In genomic region chr10:36019749-36020148, GRCh38 we compare ENCODE assay signal across 21 cellular contexts.
DNase-seq lines count a peak whose midpoint lies in the region; ATAC-seq and TF ChIP-seq lines count a peak whose summit lies in the region.
"Had no signal": no experiment of that assay in that cellular context is flagged by ENCODE, and none has a peak within 500 bp of the region (broad histone marks: within the 10 kb centered on the region; RNA-seq: fewer than 3 reads in every experiment).

No MANE protein-coding gene starts in this region.

- POLR2A ChIA-PET in SK-N-SH (lab: Yijun Ruan, JAX), result no interaction called here

- TF ChIP-seq EP300 in SK-N-SH (IDR thresholded peaks at IDR 0.05; ENCODE audit: borderline replicate concordance in 1 of 2, low read depth in 1 of 2, low read length in 1 of 2), result no peak

- H3K9me3 ChIP-seq in right cardiac atrium (ENCODE audit: control insufficient read depth, low read length) (no peaks in the 10 kb centered on the region), right atrium auricular region (no peaks in the 10 kb centered on the region), trophoblast cell (ENCODE audit: insufficient read depth, low read depth, low read length) (peaks cover 2% of the 10 kb centered on the region), SK-N-SH (no peaks in the 10 kb centered on the region)
- H3K9me3 ChIP-seq: A549; BE2C; BLaER1 treated with 17β-estradiol and CSF1 and Interleukin-3, amounts not matched to agents 10 nM and 100 nM had no signal

- no peak overlapping the region for H2BK12ac ChIP-seq in trophoblast cell (ENCODE audit: low read length)

- TF ChIP-seq RAD21 in SK-N-SH (IDR thresholded peaks at IDR 0.05; ENCODE audit: low read length), result no peak

- H3K27ac ChIP-seq in right cardiac atrium (ENCODE audit: low read length) (no peak overlapping the region), right atrium auricular region (no peak overlapping the region), trophoblast cell (ENCODE audit: low read depth, low read length) (no peak overlapping the region), SK-N-SH (ENCODE audit: low read depth in 2 of 2, low read length in 1 of 2) (no peak overlapping the region)
- H3K27ac ChIP-seq: A549; BLaER1 treated with 17β-estradiol and CSF1 and Interleukin-3, amounts not matched to agents 10 nM and 100 nM; GM23248 had no signal

- no peaks in the 10 kb centered on the region for H3K36me3 ChIP-seq in right atrium auricular region
- H3K36me3 ChIP-seq in trophoblast cell (ENCODE audit: control insufficient read depth in 1 of 2, insufficient read depth in 2 of 2, low read length in 2 of 2), result no peaks in the 10 kb centered on the region
- no peaks in the 10 kb centered on the region for H3K36me3 ChIP-seq in SK-N-SH (replicated peaks in 1 of 2; ENCODE audit: control insufficient read depth in 1 of 2, insufficient read depth in 2 of 2, low read length in 1 of 2)
- H3K36me3 ChIP-seq: BE2C; BLaER1 treated with 17β-estradiol and CSF1 and Interleukin-3, amounts not matched to agents 10 nM and 100 nM had no signal

- H3K9me2 ChIP-seq in SK-N-SH, result no peaks in the 10 kb centered on the region

- H4K20me1 ChIP-seq in SK-N-SH (ENCODE audit: insufficient read depth), result no peaks in the 10 kb centered on the region
- H4K20me1 ChIP-seq: BLaER1 treated with 17β-estradiol and CSF1 and Interleukin-3, amounts not matched to agents 10 nM and 100 nM had no signal

- no peak overlapping the region for H4K91ac ChIP-seq in trophoblast cell (ENCODE audit: low read depth, low read length)

- ATAC-seq in right cardiac atrium (peak; percentile 37 to 41), left lobe of liver (peak; percentile 69)
- ATAC-seq: A549 had no signal

- no peak overlapping the region for H3K9ac ChIP-seq in trophoblast cell (ENCODE audit: low read length)
- H3K9ac ChIP-seq in SK-N-SH, result no peak overlapping the region
- H3K9ac ChIP-seq: BLaER1 treated with 17β-estradiol and CSF1 and Interleukin-3, amounts not matched to agents 10 nM and 100 nM; GM23248 had no signal

- no peaks in the 10 kb centered on the region for H3K79me2 ChIP-seq in trophoblast cell (ENCODE audit: control insufficient read depth, insufficient read depth, low read length, poor library complexity)
- no peaks in the 10 kb centered on the region for H3K79me2 ChIP-seq in SK-N-SH (ENCODE audit: insufficient read depth)

- no peak overlapping the region for H3K14ac ChIP-seq in trophoblast cell (ENCODE audit: low read length)

- WGBS in right cardiac atrium, result 82% methylated on average over 4 of the region's 4 CpGs
- WGBS in trophoblast cell (ENCODE audit: extremely low coverage, insufficient coverage, insufficient read length), result no CpG with 5 or more reads among the region's 4 CpGs
- 81% methylated on average over 4 of the region's 4 CpGs for WGBS in SK-N-SH (ENCODE audit: low lambda C conversion rate)

- H4K12ac ChIP-seq in trophoblast cell (ENCODE audit: low read depth, low read length), result no peak overlapping the region

- CTCF ChIA-PET in SK-N-SH (lab: Yijun Ruan, JAX), result no interaction called here

- DNase-seq in right cardiac atrium (no peak), right atrium auricular region (ENCODE audit: low spot score) (no peak), left lobe of liver (ENCODE audit: low spot score) (no peak), trophoblast cell (peak; percentile 26 to 52), C1 segment of cervical spinal cord (lab: John Stamatoyannopoulos, UW) (no peak), SK-N-SH (no peak)
- DNase-seq in activated naive CD4-positive, alpha-beta T cell treated with Interleukin-2 at 50 U/mL for 16 hours, result no peak
- DNase-seq: 8988T; ACHN; AML-193; BE2C; Calu3; CD4-positive, alpha-beta memory T cell; COR-L47; DMS53; DMS79 treated with DMSO at 0.1 percent for 48 hours; GM23248; H7; HCEC 1CT had no signal

- H2AFZ ChIP-seq in trophoblast cell (ENCODE audit: insufficient read depth, low read length, poor library complexity), result no peak overlapping the region
- no peak overlapping the region for H2AFZ ChIP-seq in SK-N-SH (ENCODE audit: low read depth)
- H2AFZ ChIP-seq: GM23248 had no signal

- no peak for TF ChIP-seq CTCF in right atrium auricular region (IDR thresholded peaks at IDR 0.05)
- no peak for TF ChIP-seq CTCF in SK-N-SH (IDR thresholded peaks at IDR 0.05)

- no peaks in the 10 kb centered on the region for H3F3A ChIP-seq in SK-N-SH (replicated peaks; ENCODE audit: insufficient read depth)

- intact Hi-C loops in right cardiac atrium (cut with DNase I), result no loop called here

- H3K18ac ChIP-seq in trophoblast cell (ENCODE audit: low read length), result no peak overlapping the region

- no peak overlapping the region for H4K8ac ChIP-seq in trophoblast cell (ENCODE audit: low read depth, low read length)

- H2AK5ac ChIP-seq in trophoblast cell (ENCODE audit: low read length), result no peak overlapping the region

- H3K23ac ChIP-seq in trophoblast cell (ENCODE audit: low read length), result no peak overlapping the region

- no peaks in the 10 kb centered on the region for H3K27me3 ChIP-seq in right cardiac atrium (ENCODE audit: control insufficient read depth, insufficient read depth)
- no peaks in the 10 kb centered on the region for H3K27me3 ChIP-seq in right atrium auricular region
- no peaks in the 10 kb centered on the region for H3K27me3 ChIP-seq in trophoblast cell (ENCODE audit: insufficient read depth, low read length)
- no peaks in the 10 kb centered on the region for H3K27me3 ChIP-seq in SK-N-SH (ENCODE audit: insufficient read depth)
- H3K27me3 ChIP-seq: BE2C; BLaER1 treated with 17β-estradiol and CSF1 and Interleukin-3, amounts not matched to agents 10 nM and 100 nM had no signal

- peaks cover 7% of the 10 kb centered on the region for H3K79me1 ChIP-seq in trophoblast cell (ENCODE audit: low read length)

- H3K4me3 ChIP-seq in right cardiac atrium (ENCODE audit: low read length), result no peak overlapping the region
- H3K4me3 ChIP-seq in right atrium auricular region, result no peak overlapping the region
- H3K4me3 ChIP-seq in trophoblast cell (ENCODE audit: low read depth, low read length), result no peak overlapping the region
- H3K4me3 ChIP-seq in SK-N-SH (ENCODE audit: low read depth in 2 of 2, low read length in 1 of 2), result no peak overlapping the region
- H3K4me3 ChIP-seq: A549; BLaER1 treated with 17β-estradiol and CSF1 and Interleukin-3, amounts not matched to agents 10 nM and 100 nM; GM23248 had no signal

- no peak overlapping the region for H2BK5ac ChIP-seq in trophoblast cell (ENCODE audit: low read depth, low read length, poor library complexity)

- H3K4me2 ChIP-seq in trophoblast cell (ENCODE audit: low read length) (no peak overlapping the region), SK-N-SH (no peak overlapping the region)
- H3K4me2 ChIP-seq: A549; BLaER1 treated with 17β-estradiol and CSF1 and Interleukin-3, amounts not matched to agents 10 nM and 100 nM had no signal

- H3K4ac ChIP-seq in trophoblast cell (ENCODE audit: low read depth, low read length), result no peak overlapping the region

- no peaks in the 10 kb centered on the region for H3K4me1 ChIP-seq in right cardiac atrium (ENCODE audit: control insufficient read depth, insufficient read depth, low read length)
- peaks cover 0 to 6% of the 10 kb centered on the region in 2 donors for H3K4me1 ChIP-seq in right atrium auricular region
- peaks cover 25 to 28% of the 10 kb centered on the region in 2 experiments for H3K4me1 ChIP-seq in trophoblast cell (ENCODE audit: control insufficient read depth in 1 of 2, insufficient read depth in 2 of 2, low read length in 2 of 2)
- no peaks in the 10 kb centered on the region for H3K4me1 ChIP-seq in SK-N-SH (ENCODE audit: control insufficient read depth in 1 of 2, insufficient read depth in 2 of 2, low read depth in 1 of 2, low read length in 1 of 2)
- H3K4me1 ChIP-seq: BE2C had no signal

- no peak overlapping the region for H2BK120ac ChIP-seq in trophoblast cell (ENCODE audit: insufficient read depth, low read length, poor library complexity)

TF ChIP-seq in SK-N-SH, 30 proteins besides CTCF, POLR2A, EP300 and RAD21:
- TF ChIP-seq FOXM1 (IDR thresholded peaks at IDR 0.05; ENCODE audit: low read depth) (no peak), PBX3 (IDR thresholded peaks at IDR 0.05) (no peak), POLR2AphosphoS5 (IDR thresholded peaks at IDR 0.05; ENCODE audit: low read depth, low read length) (no peak), NFIC (IDR thresholded peaks at IDR 0.05; ENCODE audit: borderline replicate concordance) (no peak), SMC3 (IDR thresholded peaks at IDR 0.05; ENCODE audit: low read depth, low read length) (no peak), TCF12 (IDR thresholded peaks at IDR 0.05) (no peak), GABPA (IDR thresholded peaks at IDR 0.05; ENCODE audit: low read depth) (no peak), SIN3A (IDR thresholded peaks at IDR 0.05; ENCODE audit: borderline replicate concordance, low read depth, low read length) (no peak), CHD2 (IDR thresholded peaks at IDR 0.05; ENCODE audit: low read length, partially characterized antibody) (no peak), TAF1 (IDR thresholded peaks at IDR 0.05; ENCODE audit: borderline replicate concordance, low read depth, low read length) (no peak), RCOR1 (IDR thresholded peaks at IDR 0.05; ENCODE audit: low read length) (no peak), JUND (IDR thresholded peaks at IDR 0.05) (no peak)

Comparison
In these comparisons a context has a peak if more than half of its experiments do, and no peak if none do; other contexts are left out.
1. DNase-seq: peak in trophoblast cell (2 of 2); none in right cardiac atrium (0 of 3), right atrium auricular region (single experiment), left lobe of liver (single experiment), activated naive CD4-positive, alpha-beta T cell treated with Interleukin-2 at 50 U/mL for 16 hours (single experiment), C1 segment of cervical spinal cord (0 of 14) and SK-N-SH (single experiment).